In the genomic region with DNA sequence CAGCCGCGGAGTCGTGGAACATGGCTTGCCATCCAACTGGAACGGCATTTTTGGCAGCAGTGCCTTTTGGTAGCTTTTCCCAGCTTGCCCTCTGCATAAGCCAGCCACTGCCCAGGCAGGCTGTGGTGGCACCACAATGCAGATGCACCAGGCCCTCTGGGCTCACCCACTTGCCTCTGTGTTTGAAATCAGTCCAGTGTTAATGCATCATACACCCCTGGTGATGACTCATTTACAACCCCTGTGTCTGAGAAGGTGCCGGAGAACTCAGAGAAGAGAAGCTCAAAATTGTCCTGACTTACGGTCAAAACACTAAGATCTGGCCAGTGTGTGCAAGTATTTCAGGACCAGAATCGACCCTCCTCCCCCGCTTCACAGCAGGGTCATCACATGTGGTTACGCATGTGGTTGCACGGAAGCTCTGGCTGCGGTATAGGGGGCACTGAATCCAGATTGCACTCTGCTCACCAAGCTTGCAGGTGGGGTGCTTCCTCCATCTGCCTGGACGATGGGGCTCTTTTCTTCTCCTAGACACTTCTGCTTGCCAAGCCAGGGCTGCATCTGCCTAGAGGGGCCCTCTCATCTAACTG, we compare ENCODE assay signal across 12 cellular contexts.
A peak's percentile ranks its signal among the peaks of the same experiment; 100 is the strongest.
DNase-seq lines count a peak whose midpoint lies in the region; ATAC-seq and TF ChIP-seq lines count a peak whose summit lies in the region.
"Had no signal": no experiment of that assay in that cellular context is flagged by ENCODE, and none has a peak within 500 bp of the region (broad histone marks: within the 10 kb centered on the region; RNA-seq: fewer than 3 reads in every experiment).

No MANE protein-coding gene starts in this region.

- intact Hi-C loops in A673 (cut with micrococcal nuclease; ENCODE audit: unreplicated experiment) = no loop called here

- no TSS peak for BruUV-seq in A673 (replicated peaks; lab: Mats Ljungman, UMichigan)

- POLR2A ChIA-PET in A673 (lab: Charles Lee; ENCODE audit: low non-redundant PET) = no interaction called here

- H3K4me1 ChIP-seq in A673 (ENCODE audit: insufficient read depth, low read length, poor library complexity, severe bottlenecking) = no peaks in the 10 kb centered on the region

- CTCF ChIA-PET in A673 (lab: Charles Lee) = no interaction called here

- no peak overlapping the region for H3K4me3 ChIP-seq in A673 (ENCODE audit: low read depth, low read length, poor library complexity, severe bottlenecking)
- no peak overlapping the region for H3K4me3 ChIP-seq in fibroblast of villous mesenchyme (ENCODE audit: low read depth, low read length)
- H3K4me3 ChIP-seq: tibial nerve had no signal

- no peaks in the 10 kb centered on the region for H3K9me3 ChIP-seq in A673 (ENCODE audit: low read depth, low read length, poor library complexity, severe bottlenecking)

- no peak overlapping the region for H3K27ac ChIP-seq in A673 (ENCODE audit: low read depth, low read length, poor library complexity, severe bottlenecking)
- H3K27ac ChIP-seq: tibial nerve, VCaP had no signal

- H3K27me3 ChIP-seq in A673 (replicated peaks; ENCODE audit: insufficient read depth, low read depth, low read length, poor library complexity) = no peaks in the 10 kb centered on the region
- H3K27me3 ChIP-seq: tibial nerve had no signal

- DNase-seq in A673 (ENCODE audit: low spot score) (peak; percentile 3), LHCN-M2 (ENCODE audit: low read depth) (peak; percentile 73), fibroblast of villous mesenchyme (ENCODE audit: low read depth) (peak; percentile 20), CD1c-positive myeloid dendritic cell (ENCODE audit: extremely low spot score) (no peak), NCI-H524 treated with DMSO at 0.1 percent for 48 hours (lab: John Stamatoyannopoulos, UW) (no peak)
- DNase-seq: CD8-positive, alpha-beta T cell; NCI-H1930 had no signal

- TF ChIP-seq CTCF in A673 (conservative IDR thresholded peaks at IDR 0.05; ENCODE audit: low read depth, low read length) (no peak), fibroblast of villous mesenchyme (IDR thresholded peaks at IDR 0.05; ENCODE audit: insufficient read depth, low read depth, low read length) (no peak)

- ATAC-seq in GM19351 (IDR thresholded peaks at IDR 0.05; ENCODE audit: unreplicated experiment) (peak; percentile 86), HG02588 (IDR thresholded peaks at IDR 0.05; ENCODE audit: unreplicated experiment) (no peak), HG03571 (IDR thresholded peaks at IDR 0.05; ENCODE audit: unreplicated experiment) (no peak)
- ATAC-seq: CD8-positive, alpha-beta T cell had no signal

- H3K36me3 ChIP-seq in A673 (ENCODE audit: insufficient read depth, low read length, poor library complexity, severe bottlenecking) = no peaks in the 10 kb centered on the region
- H3K36me3 ChIP-seq: tibial nerve had no signal

Comparison
In these comparisons a context has a peak if more than half of its experiments do, and no peak if none do; other contexts are left out.
1. DNase-seq: peak in A673 (single experiment), LHCN-M2 (single experiment) and fibroblast of villous mesenchyme (single experiment); none in CD1c-positive myeloid dendritic cell (single experiment) and NCI-H524 treated with DMSO at 0.1 percent for 48 hours (single experiment).